ENCODE assay signal across 15 cellular contexts in the genomic region with DNA sequence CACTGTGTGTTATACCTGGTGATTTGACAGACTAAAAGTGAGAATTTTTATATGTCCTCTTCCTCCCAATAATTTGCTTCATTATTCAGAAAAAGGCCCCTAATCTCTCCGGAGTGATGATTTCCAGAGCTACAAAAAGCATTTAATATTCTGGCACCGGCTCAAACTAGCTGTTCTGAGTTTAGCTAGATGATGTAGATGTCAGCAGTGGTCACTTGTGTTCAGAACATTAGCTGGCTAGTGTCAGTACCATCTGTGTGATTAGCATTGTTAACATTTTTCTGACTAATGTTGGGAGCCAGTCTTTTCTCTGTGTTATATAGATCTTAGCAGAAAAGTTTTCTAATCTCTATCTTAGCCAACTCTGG.
A peak's percentile ranks its signal among the peaks of the same experiment; 100 is the strongest.
DNase-seq lines count a peak whose midpoint lies in the region; TF ChIP-seq lines count a peak whose summit lies in the region.
"Had no signal": no experiment of that assay in that cellular context is flagged by ENCODE, and none has a peak within 500 bp of the region (broad histone marks: within the 10 kb centered on the region; RNA-seq: fewer than 3 reads in every experiment).

No MANE protein-coding gene starts in this region.

- peak overlapping the region; percentile 36 for H3K4me2 ChIP-seq in hepatocyte

- DNase-seq in GM03348 (ENCODE audit: low spot score) (peak; percentile 45), breast epithelium (ENCODE audit: low spot score in 2 of 2) (no peak), hepatocyte (ENCODE audit: low spot score) (no peak), sigmoid colon (no peak), Kasumi-1 (lab: John Stamatoyannopoulos, UW) (no peak), NAMALWA (ENCODE audit: low spot score) (no peak), hippocampal formation (lab: John Stamatoyannopoulos, UW) (no peak), NCI-H2107 (lab: John Stamatoyannopoulos, UW) (no peak)
- DNase-seq: activated B cell treated with CpG ODN at 0.5 μM for 24 hours; activated effector memory CD4-positive, alpha-beta T cell treated with anti-CD3 and anti-CD28 coated beads, Interleukin-2, amount 50 U/mL, for 16 hours; GF-D8; HCEC 1CT; KBM-7; NCI-H2227 treated with DMSO at 0.1 percent for 48 hours had no signal

- no peak for TF ChIP-seq CTCF in breast epithelium (IDR thresholded peaks at IDR 0.05)
- no peak for TF ChIP-seq CTCF in hepatocyte (IDR thresholded peaks at IDR 0.05; ENCODE audit: poor library complexity)
- TF ChIP-seq CTCF in sigmoid colon (IDR thresholded peaks at IDR 0.05): no peak

- TF ChIP-seq POLR2A in breast epithelium (IDR thresholded peaks at IDR 0.05): no peak
- TF ChIP-seq POLR2A in sigmoid colon (IDR thresholded peaks at IDR 0.05): no peak

- no peaks in the 10 kb centered on the region for H3K36me3 ChIP-seq in breast epithelium
- H3K36me3 ChIP-seq in hepatocyte (replicated peaks; ENCODE audit: insufficient read depth, low read depth): no peaks in the 10 kb centered on the region
- H3K36me3 ChIP-seq in sigmoid colon: no peaks in the 10 kb centered on the region
- H3K36me3 ChIP-seq: prostate gland had no signal

- H4K20me1 ChIP-seq in hepatocyte (ENCODE audit: insufficient read depth, poor library complexity, severe bottlenecking): no peaks in the 10 kb centered on the region

- H3K4me1 ChIP-seq in breast epithelium: peaks cover 0 to 6% of the 10 kb centered on the region in 2 donors
- peaks cover 12% of the 10 kb centered on the region for H3K4me1 ChIP-seq in hepatocyte (ENCODE audit: insufficient read depth)
- peaks cover 0 to 38% (median 35%) of the 10 kb centered on the region in 4 donors for H3K4me1 ChIP-seq in sigmoid colon
- H3K4me1 ChIP-seq: prostate gland had no signal

- H3K9me3 ChIP-seq in breast epithelium (no peaks in the 10 kb centered on the region), hepatocyte (ENCODE audit: low read depth) (no peaks in the 10 kb centered on the region), sigmoid colon (no peaks in the 10 kb centered on the region)
- H3K9me3 ChIP-seq: prostate gland had no signal

- no peak overlapping the region for H2AFZ ChIP-seq in hepatocyte

- no peaks in the 10 kb centered on the region for H3K27me3 ChIP-seq in breast epithelium
- no peaks in the 10 kb centered on the region for H3K27me3 ChIP-seq in hepatocyte
- H3K27me3 ChIP-seq in sigmoid colon: no peaks in the 10 kb centered on the region

- H3K4me3 ChIP-seq in breast epithelium (no peak overlapping the region), hepatocyte (no peak overlapping the region), sigmoid colon (no peak overlapping the region)
- H3K4me3 ChIP-seq: prostate gland had no signal

- H3K79me2 ChIP-seq in hepatocyte: peaks cover 16% of the 10 kb centered on the region

- WGBS in hepatocyte (ENCODE audit: low lambda C conversion rate, missing lambda C conversion rate): 48% methylated on average over 2 of the region's 2 CpGs
- WGBS in sigmoid colon, 2 donors: 66 to 81% methylated on average over 2 of the region's 2 CpGs

- TF ChIP-seq EP300 in sigmoid colon (IDR thresholded peaks at IDR 0.05): no peak

- intact Hi-C loops in breast epithelium (cut with DNase I; ENCODE audit: low total_unique reads) (no loop called here), sigmoid colon (cut with DNase I) (no loop called here)

- H3K9me2 ChIP-seq in hepatocyte (replicated peaks; ENCODE audit: insufficient read depth): no peaks in the 10 kb centered on the region

- H3K27ac ChIP-seq in breast epithelium (peak overlapping the region; percentile 76 to 83), hepatocyte (peak overlapping the region; percentile 74), sigmoid colon (peak overlapping the region; percentile 64 to 84 (median 76))
